Comparison of ENCODE assay signal across 8 cellular contexts in the genomic region with DNA sequence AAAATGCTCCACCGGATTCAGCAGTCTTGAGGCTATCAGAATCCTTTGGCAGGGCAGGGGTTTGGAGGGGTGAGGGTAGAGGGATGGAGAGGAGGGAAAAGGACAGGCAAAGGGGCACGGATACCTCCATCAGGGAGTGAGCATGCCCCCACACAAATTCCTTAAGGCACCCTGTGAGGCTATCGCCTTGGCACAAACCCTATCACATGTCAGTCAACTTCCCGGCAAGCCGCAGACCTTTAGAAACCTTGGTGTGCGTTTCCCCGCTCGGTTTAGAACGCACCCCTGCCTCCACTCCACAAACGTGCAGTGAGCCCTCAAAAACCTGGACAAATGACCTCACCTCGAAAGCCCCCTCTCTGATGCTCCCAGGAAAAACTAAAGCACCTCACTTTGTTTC. TPM values are rescaled to one million over a fixed set of nuclear protein-coding genes. Genes with fewer than 3 reads are reported as not detected.
DNase-seq lines count a peak whose midpoint lies in the region; ATAC-seq and TF ChIP-seq lines count a peak whose summit lies in the region.

No MANE protein-coding gene starts in this region.

- H3K4me3 ChIP-seq in BLaER1 = peak overlapping the region; percentile 88
- H3K4me3 ChIP-seq in Jurkat, Clone E6-1 (ENCODE audit: low read length) = peak overlapping the region; percentile 98

- H3K9me3 ChIP-seq in BLaER1 = peaks cover 9% of the 10 kb centered on the region; the same call in 1 of the 2 replicates

- peak overlapping the region; percentile 87 to 93 for H3K27ac Mint-ChIP-seq in natural killer cell

- H3K4me1 ChIP-seq in BLaER1 = peaks cover 27% of the 10 kb centered on the region

- H3K36me3 ChIP-seq in BLaER1 = peaks cover 16% of the 10 kb centered on the region

- H3K9me3 Mint-ChIP-seq in natural killer cell = no peaks in the 10 kb centered on the region

- H3K27me3 Mint-ChIP-seq in natural killer cell (ENCODE audit: low read depth in 2 of 2) = no peaks in the 10 kb centered on the region

- ATAC-seq in natural killer cell = no peak
- ATAC-seq in GM18519 (IDR thresholded peaks at IDR 0.05; ENCODE audit: low FRiP score, unreplicated experiment) = no peak

- DNase-seq in Jurkat, Clone E6-1 (ENCODE audit: low read depth, low spot score) = no peak
- DNase-seq in natural killer cell (no peak), hippocampal formation (lab: John Stamatoyannopoulos, UW) (no peak), NCI-H69 (lab: John Stamatoyannopoulos, UW) (no peak), OCI-M1 (lab: John Stamatoyannopoulos, UW) (no peak)

- no peaks in the 10 kb centered on the region for H3K27me3 ChIP-seq in BLaER1

- no peaks in the 10 kb centered on the region for H4K20me1 ChIP-seq in BLaER1

- no peak for TF ChIP-seq CTCF in natural killer cell (IDR thresholded peaks at IDR 0.05)

- peak overlapping the region; percentile 95 for H3K4me3 Mint-ChIP-seq in natural killer cell

- peak overlapping the region; percentile 74 for H3K4me2 ChIP-seq in BLaER1

- H3K27ac ChIP-seq in BLaER1 (peak overlapping the region; percentile 99), cingulate gyrus (ENCODE audit: low read depth, low read length) (peak overlapping the region; percentile 95)

- peak overlapping the region; percentile 99; the same call in 1 of the 2 replicates for H3K9ac ChIP-seq in BLaER1

- intact Hi-C loops in natural killer cell (cut with micrococcal nuclease) = loop anchor here (5.0 kb wide), 1 partner anchor 190 kb away; the partner anchor contains the start of gene ITPR1

- H3K36me3 Mint-ChIP-seq in natural killer cell = no peaks in the 10 kb centered on the region

- peaks cover 14 to 18% of the 10 kb centered on the region in 2 donors for H3K4me1 Mint-ChIP-seq in natural killer cell

RNA-seq across cellular contexts. Expression of gene SETMAR, which starts 0.4 kb away (rescaled TPM):
- polyA plus RNA-seq in Jurkat, Clone E6-1 (2012; ENCODE audit: insufficient read depth, insufficient read length) = 37.2 TPM
- total RNA-seq in natural killer cell = 1 to 10 TPM; 4.8 to 9.3 (median 6.4) TPM
